Comparison of ENCODE assay signal across 31 cellular contexts in genomic region chr2:44273076-44273475, GRCh38. TPM values are rescaled to one million over a fixed set of nuclear protein-coding genes. Genes with fewer than 3 reads are reported as not detected.
"Had no signal": no experiment of that assay in that cellular context is flagged by ENCODE, and none has a peak within 500 bp of the region (broad histone marks: within the 10 kb centered on the region; RNA-seq: fewer than 3 reads in every experiment).

No MANE protein-coding gene starts in this region.

- DNase-seq: activated CD4-positive, alpha-beta memory T cell treated with anti-CD3 and anti-CD28 coated beads, Interleukin-2, amount 10 ng/mL, durations not matched to agents 7 days and 5 days; activated CD4-positive, alpha-beta T cell treated with anti-CD3 and anti-CD28 coated beads for 1 hour; activated CD4-positive, alpha-beta T cell treated with anti-CD3 and anti-CD28 coated beads for 4 hours; activated CD4-positive, alpha-beta T cell treated with anti-CD3 and anti-CD28 coated beads, Interleukin-2, amount 10 ng/mL, durations not matched to agents 7 days and 5 days; activated CD4-positive, alpha-beta T cell treated with anti-CD3 and anti-CD28 coated beads, Interleukin-2, amount 50 U/mL, for 4 hours; activated effector memory CD4-positive, alpha-beta T cell treated with Interleukin-2 at 50 U/mL for 16 hours; activated gamma-delta T cell treated with Interleukin-2 at 50 U/mL for 16 hours; activated naive CD4-positive, alpha-beta T cell treated with anti-CD3 and anti-CD28 coated beads, Interleukin-2, amount 50 U/mL, for 16 hours; activated naive CD4-positive, alpha-beta T cell treated with Interleukin-2 at 50 U/mL for 16 hours; activated T-cell treated with anti-CD3 and anti-CD28 coated beads, Interleukin-2, amount 50 U/mL, for 4 hours; amygdala; central memory CD4-positive, alpha-beta T cell; cerebellar nuclear complex; colonic mucosa; effector CD8-positive, alpha-beta T cell; esophagus squamous epithelium; foreskin melanocyte; head of caudate nucleus; T-helper 2 cell had no signal

- H3K9me3 ChIP-seq: ascending aorta, breast epithelium, colonic mucosa, esophagus squamous epithelium, gastroesophageal sphincter had no signal

- H3K36me3 ChIP-seq: ascending aorta, breast epithelium, cardiac muscle cell, colonic mucosa, esophagus squamous epithelium, gastroesophageal sphincter had no signal

- H3K27ac ChIP-seq: ascending aorta, breast epithelium, cardiac muscle cell, colonic mucosa, epithelial cell of prostate, esophagus squamous epithelium, gastroesophageal sphincter had no signal

- FAIRE-seq: endometrium, endothelial cell of umbilical vein had no signal

- ATAC-seq: activated T-cell treated with anti-CD3 and anti-CD28 coated beads, Interleukin-2, amount 50 U/mL, for 4 hours; activated T-helper 17 cell treated with anti-CD3 and anti-CD28 coated beads, Interleukin-2, amount 50 U/mL, for 72 hours; gastroesophageal sphincter; WTC11 had no signal

- H3K4me3 ChIP-seq: ascending aorta, breast epithelium, cardiac muscle cell, colonic mucosa, esophagus squamous epithelium, gastroesophageal sphincter had no signal

- H3K4me1 ChIP-seq: breast epithelium, colonic mucosa had no signal

- H3K27me3 ChIP-seq: ascending aorta, breast epithelium, cardiac muscle cell, colonic mucosa, gastroesophageal sphincter had no signal

RNA-seq across cellular contexts. Expression of gene SLC3A1, which starts 2.2 kb away (rescaled TPM):
- total RNA-seq: activated T-cell treated with anti-CD3 and anti-CD28 coated beads, Interleukin-2, amount 50 U/mL, for 4 hours; activated T-helper 17 cell treated with anti-CD3 and anti-CD28 coated beads, Interleukin-2, amount 50 U/mL, for 72 hours; cardiac muscle cell; dermis microvascular lymphatic vessel endothelial cell; endothelial cell of umbilical vein; fibroblast of lung; glomerular endothelial cell had no signal
- polyA plus RNA-seq: endothelial cell of umbilical vein, fibroblast of lung had no signal
